22 cellular contexts compared by ENCODE assay signal in genomic region chr2:15047184-15047583, GRCh38.
DNase-seq lines count a peak whose midpoint lies in the region; ATAC-seq, FAIRE-seq and TF ChIP-seq lines count a peak whose summit lies in the region.
"Had no signal": no experiment of that assay in that cellular context is flagged by ENCODE, and none has a peak within 500 bp of the region (broad histone marks: within the 10 kb centered on the region; RNA-seq: fewer than 3 reads in every experiment).

No MANE protein-coding gene starts in this region.

- H3K27me3 ChIP-seq in GM23338 (ENCODE audit: insufficient read depth) = no peaks in the 10 kb centered on the region
- H3K27me3 ChIP-seq: MG63, SJSA1 had no signal

- H3K4me3 Mint-ChIP-seq in GM23338 (no peak overlapping the region), WTC11 (no peak overlapping the region)
- H3K4me3 Mint-ChIP-seq in stimulated activated effector memory CD8-positive, alpha-beta T cell treated with anti-CD3 and anti-CD28 coated beads, Interleukin-12 subunit alpha, Interleukin-12 subunit beta, amount 100 ng/mL, for 72 hours = no peak overlapping the region

- H3K9me3 Mint-ChIP-seq in GM23338 (no peaks in the 10 kb centered on the region), WTC11 (no peaks in the 10 kb centered on the region)
- no peaks in the 10 kb centered on the region for H3K9me3 Mint-ChIP-seq in stimulated activated effector memory CD8-positive, alpha-beta T cell treated with anti-CD3 and anti-CD28 coated beads, Interleukin-12 subunit alpha, Interleukin-12 subunit beta, amount 100 ng/mL, for 72 hours

- H3K27ac Mint-ChIP-seq in GM23338 (no peak overlapping the region), WTC11 (no peak overlapping the region)
- no peak overlapping the region for H3K27ac Mint-ChIP-seq in stimulated activated effector memory CD8-positive, alpha-beta T cell treated with anti-CD3 and anti-CD28 coated beads, Interleukin-12 subunit alpha, Interleukin-12 subunit beta, amount 100 ng/mL, for 72 hours

- ATAC-seq in GM23338 (peak; percentile 30), WTC11 (peak; percentile 76)
- peak; percentile 24 for ATAC-seq in stimulated activated effector memory CD8-positive, alpha-beta T cell treated with anti-CD3 and anti-CD28 coated beads, Interleukin-12 subunit alpha, Interleukin-12 subunit beta, amount 100 ng/mL, for 72 hours

- no peaks in the 10 kb centered on the region for H4K20me1 ChIP-seq in GM23338 (replicated peaks; ENCODE audit: insufficient read depth)

- H3K36me3 Mint-ChIP-seq in GM23338 (ENCODE audit: low read depth) (no peaks in the 10 kb centered on the region; the same call in 2 of the 3 replicates), WTC11 (no peaks in the 10 kb centered on the region)
- no peaks in the 10 kb centered on the region for H3K36me3 Mint-ChIP-seq in stimulated activated effector memory CD8-positive, alpha-beta T cell treated with anti-CD3 and anti-CD28 coated beads, Interleukin-12 subunit alpha, Interleukin-12 subunit beta, amount 100 ng/mL, for 72 hours

- no peak for TF ChIP-seq CTCF in GM23338 (conservative IDR thresholded peaks at IDR 0.05; ENCODE audit: low read depth in 2 of 2)
- TF ChIP-seq CTCF in WTC11 (IDR thresholded peaks at IDR 0.05) = no peak

- H3K9me2 ChIP-seq in GM23338 (ENCODE audit: insufficient read depth) = 0 out of 2 replicates have a peak, but pooled peaks cover 3% of the 10 kb centered on the region

- H3K27me3 Mint-ChIP-seq in GM23338 (ENCODE audit: insufficient read depth, low read depth, poor library complexity) = peaks cover 12% of the 10 kb centered on the region
- H3K27me3 Mint-ChIP-seq in WTC11 (ENCODE audit: low read depth) = no peaks in the 10 kb centered on the region; the same call in 1 of the 2 replicates

- peaks cover 33% of the 10 kb centered on the region for H3K4me1 ChIP-seq in GM23338 (ENCODE audit: insufficient read depth)
- H3K4me1 ChIP-seq: SJSA1 had no signal

- no peaks in the 10 kb centered on the region for H3K36me3 ChIP-seq in GM23338 (ENCODE audit: insufficient read depth)
- H3K36me3 ChIP-seq: HAP-1, MG63, SJSA1 had no signal

- DNase-seq in GM23338 (ENCODE audit: low spot score) (peak; percentile 49), WTC11 (ENCODE audit: low spot score) (peak; percentile 49), iPS-NIHi11 (ENCODE audit: low spot score) (peak; percentile 35), NCI-H345 (lab: John Stamatoyannopoulos, UW) (no peak), GM19239 (ENCODE audit: insufficient read length, low spot score) (no peak)
- no peak for DNase-seq in stimulated activated effector memory CD8-positive, alpha-beta T cell treated with anti-CD3 and anti-CD28 coated beads, Interleukin-12 subunit alpha, Interleukin-12 subunit beta, amount 100 ng/mL, for 72 hours (ENCODE audit: low spot score in 2 of 2)
- DNase-seq in activated CD4-positive, alpha-beta T cell treated with anti-CD3 and anti-CD28 coated beads for 1 hour = no peak
- DNase-seq: DMS153; DND-41; KBM-7; MG63; NCI-H1105 treated with DMSO at 0.1 percent for 48 hours; NCI-H1694 treated with DMSO at 0.1 percent for 48 hours; NCI-H2171; NCI-H524; NCI-H82; NK-92 treated with Interleukin-12 subunit alpha and Interleukin-12 subunit beta, amount 100 ng/mL, for 24 hours; Right ventricle myocardium superior; RPMI8226 had no signal

- no peaks in the 10 kb centered on the region for H3F3A ChIP-seq in GM23338 (replicated peaks; ENCODE audit: low read depth)

- no peak overlapping the region for H3K27ac ChIP-seq in GM23338 (ENCODE audit: low read depth)
- H3K27ac ChIP-seq: SJSA1 had no signal

- no peak overlapping the region for H2AFZ ChIP-seq in GM23338

- no peak for FAIRE-seq in GM19239 (lab: Jason Lieb, UNC)
- FAIRE-seq: GM12892 had no signal

- H3K4me1 Mint-ChIP-seq in GM23338 = peaks cover 56% of the 10 kb centered on the region
- H3K4me1 Mint-ChIP-seq in WTC11 = peaks cover 62% of the 10 kb centered on the region
- no peaks in the 10 kb centered on the region for H3K4me1 Mint-ChIP-seq in stimulated activated effector memory CD8-positive, alpha-beta T cell treated with anti-CD3 and anti-CD28 coated beads, Interleukin-12 subunit alpha, Interleukin-12 subunit beta, amount 100 ng/mL, for 72 hours

- no peak overlapping the region for H3K4me2 ChIP-seq in GM23338

- CTCF ChIA-PET in WTC11 (lab: Charles Lee) = no interaction called here

- H3K4me3 ChIP-seq in GM23338 = no peak overlapping the region
- H3K4me3 ChIP-seq: HAP-1, MG63, SJSA1 had no signal

- POLR2A ChIA-PET in WTC11 (lab: Charles Lee) = no interaction called here

- no peaks in the 10 kb centered on the region for H3K79me2 ChIP-seq in GM23338 (replicated peaks; ENCODE audit: insufficient read depth)

TF ChIP-seq in GM23338, 12 proteins besides CTCF, POLR2A, EP300 and RAD21 (continues in another document):
- no peak for TF ChIP-seq JUNB (IDR thresholded peaks at IDR 0.05; ENCODE audit: unreplicated experiment)

TF ChIP-seq in WTC11, 78 proteins besides CTCF, POLR2A, EP300 and RAD21:
- no peak for TF ChIP-seq ZNF425 (CRISPR knock-in tag; conservative IDR thresholded peaks at IDR 0.05)
- TF ChIP-seq ZNF121 (CRISPR knock-in tag; IDR thresholded peaks at IDR 0.05) = 0 out of 2 replicates have a peak, but pooled peaks have one; percentile 18
- TF ChIP-seq ATF6 (CRISPR knock-in tag; IDR thresholded peaks at IDR 0.05) = no peak
- no peak for TF ChIP-seq GABPB1 (CRISPR knock-in tag; IDR thresholded peaks at IDR 0.05)
- TF ChIP-seq NFYB (CRISPR knock-in tag; conservative IDR thresholded peaks at IDR 0.05; ENCODE audit: low read depth) = no peak

Comparison
In these comparisons a context has a peak if more than half of its experiments do, and no peak if none do; other contexts are left out.
1. ATAC-seq: peak in every context shown above with its lines; median percentile 76 in WTC11; 30 in GM23338; 24 in stimulated activated effector memory CD8-positive, alpha-beta T cell treated with anti-CD3 and anti-CD28 coated beads, Interleukin-12 subunit alpha, Interleukin-12 subunit beta, amount 100 ng/mL, for 72 hours.
2. DNase-seq: peak in GM23338 (single experiment), WTC11 (single experiment) and iPS-NIHi11 (single experiment); none in stimulated activated effector memory CD8-positive, alpha-beta T cell treated with anti-CD3 and anti-CD28 coated beads, Interleukin-12 subunit alpha, Interleukin-12 subunit beta, amount 100 ng/mL, for 72 hours (0 of 2), NCI-H345 (single experiment), GM19239 (single experiment) and activated CD4-positive, alpha-beta T cell treated with anti-CD3 and anti-CD28 coated beads for 1 hour (single experiment).